Comparison of ENCODE assay signal across 2 cellular contexts in the genomic region with DNA sequence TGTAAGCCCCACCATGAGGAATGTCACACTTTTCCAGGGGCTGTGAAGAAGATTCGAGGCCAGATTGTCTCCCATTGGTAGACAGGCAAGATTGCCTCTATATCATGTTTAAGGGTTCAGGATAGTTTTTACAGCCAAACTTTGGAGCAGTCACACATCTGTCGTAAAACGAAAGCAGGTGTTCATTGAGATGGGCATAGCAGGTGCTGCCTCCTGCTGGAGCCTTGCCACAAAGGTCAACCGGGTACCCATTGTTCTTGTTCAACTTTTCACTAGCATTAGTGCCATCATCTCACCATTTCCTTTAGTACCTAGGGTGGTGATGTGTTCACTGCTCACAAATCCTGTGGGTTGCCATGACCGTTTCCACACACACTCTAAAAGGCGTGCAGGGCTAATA.
TF ChIP-seq lines count a peak whose summit lies in the region.

No MANE protein-coding gene starts in this region.

TF ChIP-seq in HCT116, 20 proteins besides CTCF, POLR2A, EP300 and RAD21 (continued from another document):
- TF ChIP-seq POLR2AphosphoS5 (IDR thresholded peaks at IDR 0.05; ENCODE audit: low read depth, low read length) = no peak

TF ChIP-seq in HepG2, 621 proteins besides CTCF, POLR2A, EP300 and RAD21 (continued from another document):
- TF ChIP-seq, protein P1, sequence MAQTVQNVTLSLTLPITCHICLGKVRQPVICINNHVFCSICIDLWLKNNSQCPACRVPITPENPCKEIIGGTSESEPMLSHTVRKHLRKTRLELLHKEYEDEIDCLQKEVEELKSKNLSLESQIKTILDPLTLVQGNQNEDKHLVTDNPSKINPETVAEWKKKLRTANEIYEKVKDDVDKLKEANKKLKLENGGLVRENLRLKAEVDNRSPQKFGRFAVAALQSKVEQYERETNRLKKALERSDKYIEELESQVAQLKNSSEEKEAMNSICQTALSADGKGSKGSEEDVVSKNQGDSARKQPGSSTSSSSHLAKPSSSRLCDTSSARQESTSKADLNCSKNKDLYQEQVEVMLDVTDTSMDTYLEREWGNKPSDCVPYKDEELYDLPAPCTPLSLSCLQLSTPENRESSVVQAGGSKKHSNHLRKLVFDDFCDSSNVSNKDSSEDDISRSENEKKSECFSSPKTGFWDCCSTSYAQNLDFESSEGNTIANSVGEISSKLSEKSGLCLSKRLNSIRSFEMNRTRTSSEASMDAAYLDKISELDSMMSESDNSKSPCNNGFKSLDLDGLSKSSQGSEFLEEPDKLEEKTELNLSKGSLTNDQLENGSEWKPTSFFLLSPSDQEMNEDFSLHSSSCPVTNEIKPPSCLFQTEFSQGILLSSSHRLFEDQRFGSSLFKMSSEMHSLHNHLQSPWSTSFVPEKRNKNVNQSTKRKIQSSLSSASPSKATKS (CRISPR knock-in tag; IDR thresholded peaks at IDR 0.05) = no peak
- TF ChIP-seq, protein P2, sequence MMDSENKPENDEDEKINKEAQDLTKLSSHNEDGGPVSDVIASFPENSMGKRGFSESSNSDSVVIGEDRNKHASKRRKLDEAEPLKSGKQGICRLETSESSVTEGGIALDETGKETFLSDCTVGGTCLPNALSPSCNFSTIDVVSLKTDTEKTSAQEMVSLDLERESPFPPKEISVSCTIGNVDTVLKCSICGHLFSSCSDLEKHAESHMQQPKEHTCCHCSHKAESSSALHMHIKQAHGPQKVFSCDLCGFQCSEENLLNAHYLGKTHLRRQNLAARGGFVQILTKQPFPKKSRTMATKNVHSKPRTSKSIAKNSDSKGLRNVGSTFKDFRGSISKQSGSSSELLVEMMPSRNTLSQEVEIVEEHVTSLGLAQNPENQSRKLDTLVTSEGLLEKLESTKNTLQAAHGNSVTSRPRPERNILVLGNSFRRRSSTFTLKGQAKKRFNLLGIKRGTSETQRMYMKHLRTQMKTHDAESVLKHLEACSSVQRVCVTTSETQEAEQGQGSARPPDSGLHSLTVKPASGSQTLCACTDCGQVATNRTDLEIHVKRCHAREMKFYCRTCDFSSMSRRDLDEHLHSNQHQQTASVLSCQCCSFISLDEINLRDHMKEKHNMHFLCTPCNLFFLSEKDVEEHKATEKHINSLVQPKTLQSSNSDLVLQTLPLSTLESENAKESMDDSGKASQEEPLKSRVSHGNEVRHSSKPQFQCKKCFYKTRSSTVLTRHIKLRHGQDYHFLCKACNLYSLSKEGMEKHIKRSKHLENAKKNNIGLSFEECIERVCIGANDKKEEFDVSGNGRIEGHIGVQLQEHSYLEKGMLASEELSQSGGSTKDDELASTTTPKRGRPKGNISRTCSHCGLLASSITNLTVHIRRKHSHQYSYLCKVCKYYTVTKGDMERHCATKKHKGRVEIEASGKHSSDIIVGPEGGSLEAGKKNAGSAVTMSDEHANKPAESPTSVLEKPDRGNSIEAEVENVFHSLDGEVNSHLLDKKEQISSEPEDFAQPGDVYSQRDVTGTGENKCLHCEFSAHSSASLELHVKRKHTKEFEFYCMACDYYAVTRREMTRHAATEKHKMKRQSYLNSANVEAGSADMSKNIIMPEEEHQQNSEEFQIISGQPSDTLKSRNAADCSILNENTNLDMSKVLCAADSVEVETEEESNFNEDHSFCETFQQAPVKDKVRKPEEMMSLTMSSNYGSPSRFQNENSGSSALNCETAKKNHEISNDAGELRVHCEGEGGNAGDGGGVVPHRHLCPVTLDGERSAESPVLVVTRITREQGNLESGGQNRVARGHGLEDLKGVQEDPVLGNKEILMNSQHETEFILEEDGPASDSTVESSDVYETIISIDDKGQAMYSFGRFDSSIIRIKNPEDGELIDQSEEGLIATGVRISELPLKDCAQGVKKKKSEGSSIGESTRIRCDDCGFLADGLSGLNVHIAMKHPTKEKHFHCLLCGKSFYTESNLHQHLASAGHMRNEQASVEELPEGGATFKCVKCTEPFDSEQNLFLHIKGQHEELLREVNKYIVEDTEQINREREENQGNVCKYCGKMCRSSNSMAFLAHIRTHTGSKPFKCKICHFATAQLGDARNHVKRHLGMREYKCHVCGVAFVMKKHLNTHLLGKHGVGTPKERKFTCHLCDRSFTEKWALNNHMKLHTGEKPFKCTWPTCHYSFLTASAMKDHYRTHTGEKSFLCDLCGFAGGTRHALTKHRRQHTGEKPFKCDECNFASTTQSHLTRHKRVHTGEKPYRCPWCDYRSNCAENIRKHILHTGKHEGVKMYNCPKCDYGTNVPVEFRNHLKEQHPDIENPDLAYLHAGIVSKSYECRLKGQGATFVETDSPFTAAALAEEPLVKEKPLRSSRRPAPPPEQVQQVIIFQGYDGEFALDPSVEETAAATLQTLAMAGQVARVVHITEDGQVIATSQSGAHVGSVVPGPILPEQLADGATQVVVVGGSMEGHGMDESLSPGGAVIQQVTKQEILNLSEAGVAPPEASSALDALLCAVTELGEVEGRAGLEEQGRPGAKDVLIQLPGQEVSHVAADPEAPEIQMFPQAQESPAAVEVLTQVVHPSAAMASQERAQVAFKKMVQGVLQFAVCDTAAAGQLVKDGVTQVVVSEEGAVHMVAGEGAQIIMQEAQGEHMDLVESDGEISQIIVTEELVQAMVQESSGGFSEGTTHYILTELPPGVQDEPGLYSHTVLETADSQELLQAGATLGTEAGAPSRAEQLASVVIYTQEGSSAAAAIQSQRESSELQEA (CRISPR knock-in tag; IDR thresholded peaks at IDR 0.05; ENCODE audit: not compliant biosample characterization) = no peak
- TF ChIP-seq, protein P3, sequence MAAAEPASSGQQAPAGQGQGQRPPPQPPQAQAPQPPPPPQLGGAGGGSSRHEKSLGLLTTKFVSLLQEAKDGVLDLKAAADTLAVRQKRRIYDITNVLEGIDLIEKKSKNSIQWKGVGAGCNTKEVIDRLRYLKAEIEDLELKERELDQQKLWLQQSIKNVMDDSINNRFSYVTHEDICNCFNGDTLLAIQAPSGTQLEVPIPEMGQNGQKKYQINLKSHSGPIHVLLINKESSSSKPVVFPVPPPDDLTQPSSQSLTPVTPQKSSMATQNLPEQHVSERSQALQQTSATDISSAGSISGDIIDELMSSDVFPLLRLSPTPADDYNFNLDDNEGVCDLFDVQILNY (CRISPR knock-in tag; conservative IDR thresholded peaks at IDR 0.05) = no peak
- TF ChIP-seq, protein P4, sequence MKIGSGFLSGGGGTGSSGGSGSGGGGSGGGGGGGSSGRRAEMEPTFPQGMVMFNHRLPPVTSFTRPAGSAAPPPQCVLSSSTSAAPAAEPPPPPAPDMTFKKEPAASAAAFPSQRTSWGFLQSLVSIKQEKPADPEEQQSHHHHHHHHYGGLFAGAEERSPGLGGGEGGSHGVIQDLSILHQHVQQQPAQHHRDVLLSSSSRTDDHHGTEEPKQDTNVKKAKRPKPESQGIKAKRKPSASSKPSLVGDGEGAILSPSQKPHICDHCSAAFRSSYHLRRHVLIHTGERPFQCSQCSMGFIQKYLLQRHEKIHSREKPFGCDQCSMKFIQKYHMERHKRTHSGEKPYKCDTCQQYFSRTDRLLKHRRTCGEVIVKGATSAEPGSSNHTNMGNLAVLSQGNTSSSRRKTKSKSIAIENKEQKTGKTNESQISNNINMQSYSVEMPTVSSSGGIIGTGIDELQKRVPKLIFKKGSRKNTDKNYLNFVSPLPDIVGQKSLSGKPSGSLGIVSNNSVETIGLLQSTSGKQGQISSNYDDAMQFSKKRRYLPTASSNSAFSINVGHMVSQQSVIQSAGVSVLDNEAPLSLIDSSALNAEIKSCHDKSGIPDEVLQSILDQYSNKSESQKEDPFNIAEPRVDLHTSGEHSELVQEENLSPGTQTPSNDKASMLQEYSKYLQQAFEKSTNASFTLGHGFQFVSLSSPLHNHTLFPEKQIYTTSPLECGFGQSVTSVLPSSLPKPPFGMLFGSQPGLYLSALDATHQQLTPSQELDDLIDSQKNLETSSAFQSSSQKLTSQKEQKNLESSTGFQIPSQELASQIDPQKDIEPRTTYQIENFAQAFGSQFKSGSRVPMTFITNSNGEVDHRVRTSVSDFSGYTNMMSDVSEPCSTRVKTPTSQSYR (CRISPR knock-in tag; IDR thresholded peaks at IDR 0.05; ENCODE audit: borderline replicate concordance) = no peak
- TF ChIP-seq KMT2B (CRISPR knock-in tag; IDR thresholded peaks at IDR 0.05) (no peak), ZNF382 (CRISPR knock-in tag; IDR thresholded peaks at IDR 0.05; ENCODE audit: borderline replicate concordance) (no peak), ZNF550 (CRISPR knock-in tag; IDR thresholded peaks at IDR 0.05; ENCODE audit: borderline replicate concordance) (no peak), NFE2L2 (IDR thresholded peaks at IDR 0.05; ENCODE audit: low read length) (no peak), ZNF839 (CRISPR knock-in tag; IDR thresholded peaks at IDR 0.05; ENCODE audit: borderline replicate concordance) (no peak), TP53 (CRISPR knock-in tag; conservative IDR thresholded peaks at IDR 0.05) (no peak), ZNF672 (CRISPR knock-in tag; IDR thresholded peaks at IDR 0.05) (no peak), U2AF1 (optimal IDR thresholded peaks at IDR 0.05; ENCODE audit: low read depth, low read length) (no peak), ZNF510 (CRISPR knock-in tag; IDR thresholded peaks at IDR 0.05; ENCODE audit: low read depth) (no peak)
- TF ChIP-seq, protein P5, sequence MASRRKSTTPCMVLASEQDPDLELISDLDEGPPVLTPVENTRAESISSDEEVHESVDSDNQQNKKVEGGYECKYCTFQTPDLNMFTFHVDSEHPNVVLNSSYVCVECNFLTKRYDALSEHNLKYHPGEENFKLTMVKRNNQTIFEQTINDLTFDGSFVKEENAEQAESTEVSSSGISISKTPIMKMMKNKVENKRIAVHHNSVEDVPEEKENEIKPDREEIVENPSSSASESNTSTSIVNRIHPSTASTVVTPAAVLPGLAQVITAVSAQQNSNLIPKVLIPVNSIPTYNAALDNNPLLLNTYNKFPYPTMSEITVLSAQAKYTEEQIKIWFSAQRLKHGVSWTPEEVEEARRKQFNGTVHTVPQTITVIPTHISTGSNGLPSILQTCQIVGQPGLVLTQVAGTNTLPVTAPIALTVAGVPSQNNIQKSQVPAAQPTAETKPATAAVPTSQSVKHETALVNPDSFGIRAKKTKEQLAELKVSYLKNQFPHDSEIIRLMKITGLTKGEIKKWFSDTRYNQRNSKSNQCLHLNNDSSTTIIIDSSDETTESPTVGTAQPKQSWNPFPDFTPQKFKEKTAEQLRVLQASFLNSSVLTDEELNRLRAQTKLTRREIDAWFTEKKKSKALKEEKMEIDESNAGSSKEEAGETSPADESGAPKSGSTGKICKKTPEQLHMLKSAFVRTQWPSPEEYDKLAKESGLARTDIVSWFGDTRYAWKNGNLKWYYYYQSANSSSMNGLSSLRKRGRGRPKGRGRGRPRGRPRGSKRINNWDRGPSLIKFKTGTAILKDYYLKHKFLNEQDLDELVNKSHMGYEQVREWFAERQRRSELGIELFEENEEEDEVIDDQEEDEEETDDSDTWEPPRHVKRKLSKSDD (CRISPR knock-in tag; IDR thresholded peaks at IDR 0.05; ENCODE audit: low read depth) = no peak
